ENCODE assay signal across 9 cellular contexts in the genomic region with DNA sequence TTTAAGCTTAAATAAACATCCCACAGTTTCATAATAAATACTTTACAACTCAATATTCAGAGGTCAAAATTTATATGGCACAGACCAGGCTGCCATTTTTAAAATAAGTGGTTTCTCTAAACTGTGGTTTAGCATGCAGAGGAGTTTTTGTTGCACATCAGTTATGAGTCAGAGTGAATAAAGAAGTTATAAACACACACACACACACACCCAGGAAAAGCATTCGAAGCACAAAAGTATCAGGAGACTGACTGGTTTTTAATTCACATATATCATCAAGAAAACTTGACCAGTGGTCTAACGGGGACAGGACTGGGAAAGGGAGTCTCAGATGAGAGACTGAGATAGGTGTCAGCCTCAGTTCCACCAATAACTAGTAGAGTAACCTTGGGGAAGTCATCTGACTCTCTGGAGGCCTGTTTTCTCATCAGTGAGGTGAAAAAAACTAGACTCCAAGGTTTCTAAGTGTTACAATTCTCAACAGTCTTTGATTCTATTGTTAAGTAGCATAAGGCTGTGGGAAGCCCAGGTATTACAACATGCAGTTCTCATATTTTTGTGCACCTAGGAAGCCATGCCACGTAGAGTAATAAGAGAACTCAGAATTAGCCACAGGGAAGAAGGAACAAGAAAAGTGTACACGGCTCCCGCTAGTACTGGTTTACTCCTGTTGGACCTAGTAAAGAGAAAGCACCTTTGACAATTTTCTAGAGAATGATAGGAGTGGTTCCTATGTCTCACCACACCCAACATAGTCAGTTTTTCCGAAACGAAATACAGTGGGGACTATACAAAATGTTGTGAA. TPM values are rescaled to one million over a fixed set of nuclear protein-coding genes. Genes with fewer than 3 reads are reported as not detected.
DNase-seq lines count a peak whose midpoint lies in the region; ATAC-seq and TF ChIP-seq lines count a peak whose summit lies in the region.
"Had no signal": no experiment of that assay in that cellular context is flagged by ENCODE, and none has a peak within 500 bp of the region (broad histone marks: within the 10 kb centered on the region; RNA-seq: fewer than 3 reads in every experiment).

No MANE protein-coding gene starts in this region.

- peaks cover 50 to 82% (median 68%) of the 10 kb centered on the region in 4 donors for H3K4me1 Mint-ChIP-seq in CD4-positive, alpha-beta memory T cell
- H3K4me1 Mint-ChIP-seq in T-helper 2 cell treated with Interferon-gamma antibody and Interleukin-4, amounts not matched to agents 5 μg/mL and 100 μg/mL, for 36 hours (ENCODE audit: low read depth) = peaks cover 60% of the 10 kb centered on the region

- peak overlapping the region; percentile 2 to 25 for H3K4me3 ChIP-seq in CD4-positive, alpha-beta memory T cell (ENCODE audit: low read length in 2 of 2)
- H3K4me3 ChIP-seq in sigmoid colon = no peak overlapping the region

- no peak for TF ChIP-seq POLR2A in sigmoid colon (IDR thresholded peaks at IDR 0.05)

- WGBS in sigmoid colon, 2 donors = 6 to 25% methylated on average over 7 of the region's 7 CpGs

- H3K9me3 ChIP-seq in CD4-positive, alpha-beta memory T cell (ENCODE audit: control insufficient read depth in 1 of 2, low read length in 2 of 2) = no peaks in the 10 kb centered on the region
- no peaks in the 10 kb centered on the region for H3K9me3 ChIP-seq in sigmoid colon

- H3K4me1 ChIP-seq in CD4-positive, alpha-beta memory T cell (ENCODE audit: insufficient read depth, low read length) = peaks cover 80% of the 10 kb centered on the region
- H3K4me1 ChIP-seq in sigmoid colon = peaks cover 0 to 83% (median 72%) of the 10 kb centered on the region in 4 donors

- H3K36me3 ChIP-seq in CD4-positive, alpha-beta memory T cell (ENCODE audit: insufficient read depth, low read length) = no peaks in the 10 kb centered on the region
- H3K36me3 ChIP-seq in sigmoid colon = no peaks in the 10 kb centered on the region

- intact Hi-C loops in CD4-positive, alpha-beta memory T cell (cut with micrococcal nuclease) = loop anchor here (2.0 kb wide), 1 partner anchor 15 kb away; no protein-coding TSS in a partner anchor
- intact Hi-C loops in sigmoid colon (cut with DNase I) = no loop called here

- peak; percentile 26 for ATAC-seq in HG02973 (IDR thresholded peaks at IDR 0.05; ENCODE audit: unreplicated experiment)
- no peak for ATAC-seq in GM18861 (IDR thresholded peaks at IDR 0.05; ENCODE audit: unreplicated experiment)

- TF ChIP-seq CTCF in sigmoid colon (IDR thresholded peaks at IDR 0.05) = no peak

- peak overlapping the region; percentile 69 to 96 (median 92) for H3K27ac Mint-ChIP-seq in CD4-positive, alpha-beta memory T cell
- peak overlapping the region; percentile 100 for H3K27ac Mint-ChIP-seq in T-helper 2 cell treated with Interferon-gamma antibody and Interleukin-4, amounts not matched to agents 5 μg/mL and 100 μg/mL, for 36 hours

- H3K9me3 Mint-ChIP-seq in CD4-positive, alpha-beta memory T cell = peaks cover 0 to 4% (median 0%) of the 10 kb centered on the region in 8 donors
- peaks cover 5% of the 10 kb centered on the region for H3K9me3 Mint-ChIP-seq in T-helper 2 cell treated with Interferon-gamma antibody and Interleukin-4, amounts not matched to agents 5 μg/mL and 100 μg/mL, for 36 hours

- peak in 4 of 5 donors; percentile 36 to 86 (median 38) for DNase-seq in CD4-positive, alpha-beta memory T cell
- DNase-seq in T-helper 2 cell treated with Interferon-gamma antibody and Interleukin-4, amounts not matched to agents 5 μg/mL and 100 μg/mL, for 36 hours (ENCODE audit: low spot score) = peak; percentile 68
- DNase-seq in epithelial cell of prostate (ENCODE audit: low read depth, low spot score) (peak; percentile 89), sigmoid colon (no peak), SHP77 treated with DMSO at 0.1 percent for 48 hours (lab: John Stamatoyannopoulos, UW) (no peak), NCI-H1436 treated with DMSO at 0.1 percent for 48 hours (lab: John Stamatoyannopoulos, UW) (no peak)

- H3K27me3 ChIP-seq in CD4-positive, alpha-beta memory T cell (ENCODE audit: insufficient read depth, low read length) = no peaks in the 10 kb centered on the region
- H3K27me3 ChIP-seq in sigmoid colon = no peaks in the 10 kb centered on the region

- H3K27me3 Mint-ChIP-seq in CD4-positive, alpha-beta memory T cell = no peaks in the 10 kb centered on the region
- no peaks in the 10 kb centered on the region for H3K27me3 Mint-ChIP-seq in T-helper 2 cell treated with Interferon-gamma antibody and Interleukin-4, amounts not matched to agents 5 μg/mL and 100 μg/mL, for 36 hours (ENCODE audit: low read depth)

- TF ChIP-seq EP300 in sigmoid colon (IDR thresholded peaks at IDR 0.05) = no peak

- H3K27ac ChIP-seq in CD4-positive, alpha-beta memory T cell (ENCODE audit: low read depth, low read length) = peak overlapping the region; percentile 66
- peak overlapping the region; percentile 99 for H3K27ac ChIP-seq in epithelial cell of prostate
- peak overlapping the region; percentile 60 to 77 (median 70) for H3K27ac ChIP-seq in sigmoid colon
- H3K27ac ChIP-seq: parathyroid adenoma had no signal

- CTCF ChIA-PET in CD4-positive, alpha-beta memory T cell (lab: Charles Lee; ENCODE audit: partially characterized antibody) = interaction anchor here (1.1 to 7.2 kb wide), 7 partner anchors 13 to 26 kb away, joined by 4 to 67 read pairs (median 6); no protein-coding TSS in a partner anchor

- peaks cover 0 to 19% of the 10 kb centered on the region in 2 donors for H3K36me3 Mint-ChIP-seq in CD4-positive, alpha-beta memory T cell
- peaks cover 35% of the 10 kb centered on the region for H3K36me3 Mint-ChIP-seq in T-helper 2 cell treated with Interferon-gamma antibody and Interleukin-4, amounts not matched to agents 5 μg/mL and 100 μg/mL, for 36 hours (ENCODE audit: low read depth)

- peak overlapping the region; percentile 58 to 97 (median 78) for H3K4me3 Mint-ChIP-seq in CD4-positive, alpha-beta memory T cell
- H3K4me3 Mint-ChIP-seq in T-helper 2 cell treated with Interferon-gamma antibody and Interleukin-4, amounts not matched to agents 5 μg/mL and 100 μg/mL, for 36 hours = peak overlapping the region; percentile 98

- POLR2A ChIA-PET in CD4-positive, alpha-beta memory T cell (lab: Charles Lee; ENCODE audit: partially characterized antibody) = interaction anchor here (1.0 to 2.4 kb wide), 9 partner anchors 11 to 110 kb away, joined by 3 to 17 read pairs (median 5); a partner anchor contains a TSS

RNA-seq across cellular contexts. Expression of a gene that starts 5.2 kb away (rescaled TPM):
- 10 to 100 TPM; 32.6 to 35.6 TPM for total RNA-seq in CD4-positive, alpha-beta memory T cell
- 10 to 100 TPM in 1 of 2 donors, 1 to 10 TPM in 1; 4.7 to 12.6 TPM for polyA plus RNA-seq in CD4-positive, alpha-beta memory T cell
- total RNA-seq in sigmoid colon = 10 to 100 TPM; 19.4 to 30.3 (median 22.5) TPM
- polyA plus RNA-seq in sigmoid colon = 10 to 100 TPM; 16.1 to 24.5 (median 18.6) TPM

RNA-seq across cellular contexts. Expression of a gene that starts 36.0 kb away (rescaled TPM):
- total RNA-seq in CD4-positive, alpha-beta memory T cell = 1 to 10 TPM; 5.8 to 7.7 TPM
- polyA plus RNA-seq in CD4-positive, alpha-beta memory T cell = 1 to 10 TPM; 5.9 to 6.1 TPM
- total RNA-seq in sigmoid colon = 10 to 100 TPM; 34.6 to 38.6 (median 35.6) TPM
- 1 to 10 TPM in 2 of 3 donors, under 1 TPM in 1; 0.92 to 8.7 (median 6.6) TPM for polyA plus RNA-seq in sigmoid colon

Comparison
In these comparisons a context has a peak if more than half of its experiments do, and no peak if none do; other contexts are left out.
1. DNase-seq: peak in CD4-positive, alpha-beta memory T cell (4 of 5), T-helper 2 cell treated with Interferon-gamma antibody and Interleukin-4, amounts not matched to agents 5 μg/mL and 100 μg/mL, for 36 hours (single experiment) and epithelial cell of prostate (single experiment); none in sigmoid colon (single experiment), SHP77 treated with DMSO at 0.1 percent for 48 hours (single experiment) and NCI-H1436 treated with DMSO at 0.1 percent for 48 hours (single experiment).
2. H3K4me3 ChIP-seq: peak in CD4-positive, alpha-beta memory T cell (2 of 2); none in sigmoid colon (0 of 4).
3. RNA of a gene that starts 36.0 kb away (total RNA-seq): 34.6 to 38.6 TPM in sigmoid colon; 5.8 to 7.7 TPM in CD4-positive, alpha-beta memory T cell; every median in the first group is over 4 times any median in the second.
4. Peak in every context shown above with its lines, with median percentiles within 50 percentile points of each other: H3K27ac ChIP-seq.